Comparison of ENCODE assay signal across 23 cellular contexts in the genomic region with DNA sequence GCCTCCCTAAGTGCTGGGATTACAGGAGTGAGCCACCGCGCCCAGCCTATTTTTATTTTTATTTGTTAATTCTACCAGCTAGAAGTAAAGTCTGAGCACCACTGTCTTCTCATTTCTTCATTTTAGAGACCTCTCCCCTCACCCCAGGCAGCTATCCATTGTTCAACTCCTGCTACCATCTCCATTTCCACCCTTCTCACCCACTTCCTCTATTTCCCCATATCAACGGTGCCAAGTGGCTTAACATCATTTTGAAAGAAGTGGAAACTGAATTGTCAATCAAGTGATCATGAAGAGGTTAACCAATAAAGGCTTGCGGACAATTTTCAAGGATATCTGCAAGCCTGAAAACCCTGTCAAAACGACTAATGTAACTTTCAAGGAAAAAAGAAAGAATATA.
"Had no signal": no experiment of that assay in that cellular context is flagged by ENCODE, and none has a peak within 500 bp of the region (broad histone marks: within the 10 kb centered on the region; RNA-seq: fewer than 3 reads in every experiment).

No MANE protein-coding gene starts in this region.

- ATAC-seq: activated CD4-positive, alpha-beta T cell treated with anti-CD3 and anti-CD28 coated beads for 36 hours; activated T-cell treated with anti-CD3 and anti-CD28 coated beads, Interleukin-2, amount 50 U/mL, for 72 hours; left lung; lower lobe of right lung; naive thymus-derived CD8-positive, alpha-beta T cell; stimulated activated naive B cell treated with anti-CD40 and anti-IgM and Interleukin-4, amounts not matched to agents 10 μg/mL and 1 μg/mL and 100 μg/mL, for 72 hours had no signal

- H3K27me3 Mint-ChIP-seq: activated CD4-positive, alpha-beta T cell treated with anti-CD3 and anti-CD28 coated beads for 36 hours; activated naive CD8-positive, alpha-beta T cell; central memory CD8-positive, alpha-beta T cell; dendritic cell treated with granulocyte-macrophage colony-stimulating factor and Interleukin-4, amounts not matched to agents 40 ng/mL and 50 ng/mL, for 4 days; naive thymus-derived CD8-positive, alpha-beta T cell; stimulated activated naive B cell treated with anti-CD40 and anti-IgM and Interleukin-4, amounts not matched to agents 10 μg/mL and 1 μg/mL and 100 μg/mL, for 72 hours had no signal

- H3K4me1 Mint-ChIP-seq: endodermal cell; stimulated activated naive B cell treated with anti-CD40 and anti-IgM and Interleukin-4, amounts not matched to agents 10 μg/mL and 1 μg/mL and 100 μg/mL, for 72 hours had no signal

- H3K4me3 Mint-ChIP-seq: activated CD4-positive, alpha-beta T cell treated with anti-CD3 and anti-CD28 coated beads for 36 hours; activated naive CD8-positive, alpha-beta T cell; activated T-cell treated with anti-CD3 and anti-CD28 coated beads, Interleukin-2, amount 50 U/mL, for 72 hours; central memory CD8-positive, alpha-beta T cell; dendritic cell treated with granulocyte-macrophage colony-stimulating factor and Interleukin-4, amounts not matched to agents 40 ng/mL and 50 ng/mL, for 4 days; endodermal cell; naive thymus-derived CD8-positive, alpha-beta T cell; neural progenitor cell; stimulated activated naive B cell treated with anti-CD40 and anti-IgM and Interleukin-4, amounts not matched to agents 10 μg/mL and 1 μg/mL and 100 μg/mL, for 72 hours had no signal

- DNase-seq: activated CD4-positive, alpha-beta T cell treated with anti-CD3 and anti-CD28 coated beads for 36 hours; activated CD4-positive, CD25-positive, alpha-beta regulatory T cell; activated naive CD4-positive, alpha-beta T cell treated with Interleukin-2 at 50 U/mL for 16 hours; activated T-cell treated with anti-CD3 and anti-CD28 coated beads for 4 hours; activated T-cell treated with anti-CD3 and anti-CD28 coated beads, Interleukin-2, amount 50 U/mL, for 72 hours; anterior cingulate cortex; endodermal cell; esophagus squamous epithelium; foreskin melanocyte; lower lobe of right lung; mesenchymal stem cell; naive thymus-derived CD8-positive, alpha-beta T cell; occipital lobe; stimulated activated CD4-positive, alpha-beta T cell treated with anti-CD3 and anti-CD28 coated beads, Interleukin-15, amount 100 ng/mL, for 24 hours; stimulated activated CD4-positive, alpha-beta T cell treated with anti-CD3 and anti-CD28 coated beads, Interleukin-2, amount 100 ng/mL, for 24 hours; stimulated activated naive B cell treated with anti-CD40 and anti-IgM and Interleukin-4, amounts not matched to agents 10 μg/mL and 1 μg/mL and 100 μg/mL, for 72 hours; stomach; thyroid gland had no signal

- H3K9me3 Mint-ChIP-seq: activated T-cell treated with anti-CD3 and anti-CD28 coated beads, Interleukin-2, amount 50 U/mL, for 72 hours; central memory CD8-positive, alpha-beta T cell; dendritic cell treated with granulocyte-macrophage colony-stimulating factor and Interleukin-4, amounts not matched to agents 40 ng/mL and 50 ng/mL, for 4 days; endodermal cell; naive thymus-derived CD8-positive, alpha-beta T cell had no signal

- H3K27ac Mint-ChIP-seq: activated CD4-positive, alpha-beta T cell treated with anti-CD3 and anti-CD28 coated beads for 36 hours; activated naive CD8-positive, alpha-beta T cell; activated T-cell treated with anti-CD3 and anti-CD28 coated beads, Interleukin-2, amount 50 U/mL, for 72 hours; dendritic cell treated with granulocyte-macrophage colony-stimulating factor and Interleukin-4, amounts not matched to agents 40 ng/mL and 50 ng/mL, for 4 days; endodermal cell; naive thymus-derived CD8-positive, alpha-beta T cell; neural progenitor cell; stimulated activated naive B cell treated with anti-CD40 and anti-IgM and Interleukin-4, amounts not matched to agents 10 μg/mL and 1 μg/mL and 100 μg/mL, for 72 hours had no signal
